In the genomic region with DNA sequence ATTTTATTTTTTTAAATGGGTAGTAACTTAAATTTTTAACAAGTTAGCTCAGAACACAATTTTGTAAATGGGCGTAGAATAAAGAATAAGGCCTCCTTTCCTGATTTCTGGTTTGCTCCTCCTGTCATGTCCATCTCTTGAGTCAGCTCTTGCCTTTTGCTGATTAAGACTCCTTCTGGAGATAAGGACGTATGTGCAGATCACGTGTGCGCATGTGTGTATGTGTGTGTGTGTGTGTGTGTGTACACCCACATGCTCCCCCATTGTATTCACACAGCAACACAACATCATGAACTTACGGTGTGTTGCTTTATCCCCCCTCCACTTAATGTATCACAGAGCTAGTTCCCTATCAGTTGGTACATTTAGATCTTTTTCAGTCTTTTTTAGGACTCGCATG, we compare ENCODE assay signal across 18 cellular contexts.
A peak's percentile ranks its signal among the peaks of the same experiment; 100 is the strongest.
DNase-seq lines count a peak whose midpoint lies in the region; ATAC-seq and TF ChIP-seq lines count a peak whose summit lies in the region.
"Had no signal": no experiment of that assay in that cellular context is flagged by ENCODE, and none has a peak within 500 bp of the region (broad histone marks: within the 10 kb centered on the region; RNA-seq: fewer than 3 reads in every experiment).

No MANE protein-coding gene starts in this region.

- peaks cover 11% of the 10 kb centered on the region for H3K36me3 Mint-ChIP-seq in activated B cell treated with CpG ODN at 0.5 μM for 24 hours (ENCODE audit: low read depth)

- DNase-seq in MM.1S: no peak
- no peak for DNase-seq in activated B cell treated with CpG ODN at 0.5 μM for 24 hours
- no peak for DNase-seq in spleen
- no peak for DNase-seq in effector memory CD4-positive, alpha-beta T cell
- no peak for DNase-seq in stimulated activated naive CD8-positive, alpha-beta T cell treated with anti-CD3 and anti-CD28 coated beads, Interleukin-15, amount 100 ng/mL, for 72 hours
- DNase-seq: HCEC 1CT, NCI-H1092, NCI-H146, NCI-H2029 treated with DMSO at 0.1 percent for 48 hours, NCI-H510A, NCI-H748 treated with DMSO at 0.1 percent for 48 hours, PC-9 had no signal

- peaks cover 16% of the 10 kb centered on the region for H3K9me3 Mint-ChIP-seq in activated B cell treated with CpG ODN at 0.5 μM for 24 hours
- peaks cover 18% of the 10 kb centered on the region in 2 donors for H3K9me3 Mint-ChIP-seq in stimulated activated naive CD8-positive, alpha-beta T cell treated with anti-CD3 and anti-CD28 coated beads, Interleukin-15, amount 100 ng/mL, for 72 hours

- H3K4me1 ChIP-seq in MM.1S (ENCODE audit: low read length) (peaks cover 41% of the 10 kb centered on the region), spleen (peaks cover 12 to 66% (median 38%) of the 10 kb centered on the region in 6 donors)
- H3K4me1 ChIP-seq in effector memory CD4-positive, alpha-beta T cell (ENCODE audit: control insufficient read depth, insufficient read depth, low read length, poor library complexity, severe bottlenecking): no peaks in the 10 kb centered on the region
- H3K4me1 ChIP-seq: A549 had no signal

- H3K4me3 ChIP-seq in GM12875 (ENCODE audit: low read depth, low read length) (peak overlapping the region; percentile 12), MM.1S (ENCODE audit: low read length) (no peak overlapping the region), spleen (no peak overlapping the region)
- H3K4me3 ChIP-seq in effector memory CD4-positive, alpha-beta T cell (ENCODE audit: insufficient read depth, low read depth, low read length, poor library complexity, severe bottlenecking): no peak overlapping the region
- H3K4me3 ChIP-seq: A549, GM23338, PC-9 had no signal

- intact Hi-C loops in activated B cell treated with CpG ODN at 0.5 μM for 24 hours (cut with micrococcal nuclease) (loop anchor here (1.0 to 5.0 kb wide), 5 partner anchors 9 to 103 kb away; no protein-coding TSS in a partner anchor), spleen (cut with DNase I; ENCODE audit: low total_unique reads) (no loop called here)

- peaks cover 74% of the 10 kb centered on the region for H3K4me1 Mint-ChIP-seq in activated B cell treated with CpG ODN at 0.5 μM for 24 hours
- peaks cover 9% of the 10 kb centered on the region for H3K4me1 Mint-ChIP-seq in stimulated activated naive CD8-positive, alpha-beta T cell treated with anti-CD3 and anti-CD28 coated beads, Interleukin-15, amount 100 ng/mL, for 72 hours

- H3K9ac ChIP-seq in MM.1S (ENCODE audit: low read length): no peak overlapping the region; the same call in 1 of the 2 replicates

- POLR2A ChIA-PET in activated B cell treated with CpG ODN at 0.5 μM for 24 hours (lab: Charles Lee): interaction anchor here (0.6 to 1.7 kb wide), 12 partner anchors 9 to 184 kb away, joined by 3 to 12 read pairs (median 6); no protein-coding TSS in a partner anchor

- H3K27me3 ChIP-seq in MM.1S (replicated peaks; ENCODE audit: insufficient read depth, low read length) (no peaks in the 10 kb centered on the region), spleen (replicated peaks in 1 of 7) (no peaks in the 10 kb centered on the region)
- H3K27me3 ChIP-seq in effector memory CD4-positive, alpha-beta T cell (replicated peaks; ENCODE audit: control insufficient read depth, insufficient read depth, low read length, poor library complexity, severe bottlenecking): no peaks in the 10 kb centered on the region

- H3K79me2 ChIP-seq in MM.1S (ENCODE audit: low read length): no peaks in the 10 kb centered on the region

- 89 to 95% (median 93%) methylated on average over 6 of the region's 6 CpGs for WGBS in spleen, 5 donors

- no peaks in the 10 kb centered on the region for H3K36me3 ChIP-seq in MM.1S (replicated peaks; ENCODE audit: insufficient read depth, low read length)
- H3K36me3 ChIP-seq in spleen: no peaks in the 10 kb centered on the region
- H3K36me3 ChIP-seq in effector memory CD4-positive, alpha-beta T cell (ENCODE audit: control insufficient read depth, insufficient read depth, low read length): no peaks in the 10 kb centered on the region

- TF ChIP-seq POLR2A in spleen (IDR thresholded peaks at IDR 0.05): no peak

- ATAC-seq in activated B cell treated with CpG ODN at 0.5 μM for 24 hours (ENCODE audit: low read depth): no peak
- no peak for ATAC-seq in GM18867 (IDR thresholded peaks at IDR 0.05; ENCODE audit: unreplicated experiment)
- ATAC-seq in stimulated activated naive CD8-positive, alpha-beta T cell treated with anti-CD3 and anti-CD28 coated beads, Interleukin-15, amount 100 ng/mL, for 72 hours: no peak
- ATAC-seq: GM23338 had no signal

- peaks cover 11% of the 10 kb centered on the region for H3F3A ChIP-seq in MM.1S (ENCODE audit: insufficient read depth, low read length)

- peak overlapping the region; percentile 33; the same call in 1 of the 2 replicates for H3K4me2 ChIP-seq in MM.1S (ENCODE audit: low read depth, low read length)
- H3K4me2 ChIP-seq: A549, GM23338, PC-9 had no signal

- H2AFZ ChIP-seq in MM.1S (ENCODE audit: low read length): no peak overlapping the region
- H2AFZ ChIP-seq: PC-9 had no signal

- H3K9me3 ChIP-seq in MM.1S (replicated peaks; ENCODE audit: insufficient read depth, low read length) (no peaks in the 10 kb centered on the region), spleen (peaks cover 0 to 21% (median 18%) of the 10 kb centered on the region in 8 donors)
- H3K9me3 ChIP-seq in effector memory CD4-positive, alpha-beta T cell (ENCODE audit: control insufficient read depth, low read length): no peaks in the 10 kb centered on the region

- H3K9me2 ChIP-seq in MM.1S (replicated peaks; ENCODE audit: insufficient read depth, low read length): no peaks in the 10 kb centered on the region

- peak overlapping the region; percentile 94 for H3K27ac Mint-ChIP-seq in activated B cell treated with CpG ODN at 0.5 μM for 24 hours
- H3K27ac Mint-ChIP-seq in stimulated activated naive CD8-positive, alpha-beta T cell treated with anti-CD3 and anti-CD28 coated beads, Interleukin-15, amount 100 ng/mL, for 72 hours: no peak overlapping the region
- H3K27ac Mint-ChIP-seq: GM23338 had no signal

- TF ChIP-seq CTCF in GM12875 (IDR thresholded peaks at IDR 0.05; ENCODE audit: borderline replicate concordance, insufficient read depth, low read depth, low read length) (no peak), MM.1S (IDR thresholded peaks at IDR 0.05; ENCODE audit: low read length) (no peak), activated B cell treated with CpG ODN at 0.5 μM for 24 hours (IDR thresholded peaks at IDR 0.05) (no peak), spleen (IDR thresholded peaks at IDR 0.05 in 8 of 11, conservative IDR thresholded peaks at IDR 0.05 in 3 of 11) (no peak)

- no peaks in the 10 kb centered on the region for H4K20me1 ChIP-seq in MM.1S (ENCODE audit: insufficient read depth, low read length)

- no peak overlapping the region for H3K4me3 Mint-ChIP-seq in activated B cell treated with CpG ODN at 0.5 μM for 24 hours
- no peak overlapping the region for H3K4me3 Mint-ChIP-seq in stimulated activated naive CD8-positive, alpha-beta T cell treated with anti-CD3 and anti-CD28 coated beads, Interleukin-15, amount 100 ng/mL, for 72 hours
- H3K4me3 Mint-ChIP-seq: GM23338 had no signal

- CTCF ChIA-PET in activated B cell treated with CpG ODN at 0.5 μM for 24 hours (lab: Charles Lee): interaction anchor here (0.8 to 1.9 kb wide), 14 partner anchors 9 to 190 kb away, joined by 3 to 14 read pairs (median 4); no protein-coding TSS in a partner anchor

- H3K27ac ChIP-seq in MM.1S (ENCODE audit: low read length) (peak overlapping the region; percentile 41; the same call in 1 of the 2 replicates), spleen (peak overlapping the region in 5 of 8 donors; percentile 20 to 55 (median 51))
- no peak overlapping the region for H3K27ac ChIP-seq in effector memory CD4-positive, alpha-beta T cell (ENCODE audit: insufficient read depth, low read length, poor library complexity, severe bottlenecking)
- H3K27ac ChIP-seq: A549, C4-2B, PC-9, RWPE1 had no signal

- no peaks in the 10 kb centered on the region for H3K27me3 Mint-ChIP-seq in activated B cell treated with CpG ODN at 0.5 μM for 24 hours
- no peaks in the 10 kb centered on the region for H3K27me3 Mint-ChIP-seq in stimulated activated naive CD8-positive, alpha-beta T cell treated with anti-CD3 and anti-CD28 coated beads, Interleukin-15, amount 100 ng/mL, for 72 hours
